ENCODE assay signal across 8 cellular contexts in the genomic region with DNA sequence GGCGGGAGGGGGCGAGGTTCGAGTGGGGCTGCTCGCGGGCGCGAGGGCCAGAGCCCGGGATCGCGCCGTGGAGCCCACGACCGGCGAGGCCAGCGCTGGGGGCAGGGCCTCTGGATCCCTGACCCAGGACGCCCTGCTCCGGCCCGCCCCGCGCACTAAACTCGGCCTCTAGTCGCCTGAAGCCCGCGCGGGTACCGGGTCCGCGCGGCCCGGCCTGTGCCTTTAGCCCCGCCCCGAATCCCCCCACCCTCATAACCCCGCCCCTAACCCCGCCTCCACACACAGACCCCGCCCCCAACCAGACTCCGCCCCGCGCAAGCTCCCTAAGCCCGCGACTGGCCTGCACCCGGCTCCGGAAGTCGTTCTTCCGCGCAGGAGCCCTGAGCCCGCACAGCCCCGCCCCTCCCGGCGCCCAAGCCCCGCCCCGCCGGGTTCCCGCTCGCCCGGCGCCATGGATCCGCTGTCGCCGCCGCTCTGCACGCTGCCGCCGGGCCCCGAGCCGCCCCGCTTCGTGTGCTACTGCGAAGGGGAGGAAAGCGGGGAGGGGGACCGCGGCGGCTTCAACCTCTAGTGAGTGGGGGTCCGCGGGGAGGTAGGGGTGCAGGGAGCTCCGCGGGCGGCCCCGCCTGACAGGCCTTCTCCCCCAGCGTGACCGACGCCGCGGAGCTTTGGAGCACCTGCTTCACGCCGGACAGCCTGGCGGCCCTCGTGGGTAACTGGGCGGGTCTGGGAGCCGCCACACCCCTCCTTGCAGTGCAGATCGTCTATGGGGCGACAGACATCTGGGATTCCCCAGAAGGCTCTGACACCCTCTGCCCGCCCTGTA. TPM values are rescaled to one million over a fixed set of nuclear protein-coding genes. Genes with fewer than 3 reads are reported as not detected.
A peak's percentile ranks its signal among the peaks of the same experiment; 100 is the strongest.
DNase-seq lines count a peak whose midpoint lies in the region; ATAC-seq and TF ChIP-seq lines count a peak whose summit lies in the region.

A gene with protein sequence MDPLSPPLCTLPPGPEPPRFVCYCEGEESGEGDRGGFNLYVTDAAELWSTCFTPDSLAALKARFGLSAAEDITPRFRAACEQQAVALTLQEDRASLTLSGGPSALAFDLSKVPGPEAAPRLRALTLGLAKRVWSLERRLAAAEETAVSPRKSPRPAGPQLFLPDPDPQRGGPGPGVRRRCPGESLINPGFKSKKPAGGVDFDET (plus strand): TSS at position 430 of the 826 bp plus-strand sequence. CDS start 22 bp downstream, at position 452.

- peak within 1 kb of the TSS; percentile 95 for H3K27ac Mint-ChIP-seq in CD8-positive, alpha-beta T cell

- peak; percentile 82 for ATAC-seq in CD8-positive, alpha-beta T cell
- ATAC-seq in GM19438 (IDR thresholded peaks at IDR 0.05; ENCODE audit: low read depth, unreplicated experiment) (peak; percentile 71), HG03571 (IDR thresholded peaks at IDR 0.05; ENCODE audit: unreplicated experiment) (peak; percentile 77)

- peak within 1 kb of the TSS; percentile 87 for H3K9ac ChIP-seq in endocrine pancreas (ENCODE audit: control insufficient read depth, insufficient read depth, low read length)

- intact Hi-C loops in CD8-positive, alpha-beta T cell (cut with DNase I, micrococcal nuclease): loop anchor here (1.0 to 5.0 kb wide), 8 partner anchors 14 to 201 kb away; partner anchors contain the start of genes TMEM141 (in 2 of the 2), FBXW5 (in 1 of the 2), PHPT1 (in 1 of the 2) and TRAF2 (in 1 of the 2)

- no peak for TF ChIP-seq CTCF in CD8-positive, alpha-beta T cell (IDR thresholded peaks at IDR 0.05)

- peak within 1 kb of the TSS; percentile 79 for H3K4me3 ChIP-seq in CD8-positive, alpha-beta T cell (ENCODE audit: low read depth, low read length)
- no peak within 1 kb of the TSS for H3K4me3 ChIP-seq in endocrine pancreas (ENCODE audit: control insufficient read depth, insufficient read depth, low read length)

- H3K4me1 Mint-ChIP-seq in CD8-positive, alpha-beta T cell (ENCODE audit: low read depth): peaks cover 34% of the 10 kb centered on the region

- H3K4me1 ChIP-seq in CD8-positive, alpha-beta T cell (ENCODE audit: insufficient read depth, low read length): peaks cover 35% of the 10 kb centered on the region
- no peaks in the 10 kb centered on the region for H3K4me1 ChIP-seq in endocrine pancreas (ENCODE audit: control insufficient read depth, insufficient read depth, low read length)

- peak within 1 kb of the TSS; percentile 88 for H3K4me3 Mint-ChIP-seq in CD8-positive, alpha-beta T cell

- peaks cover 4% of the 10 kb centered on the region for H3K27me3 Mint-ChIP-seq in CD8-positive, alpha-beta T cell (ENCODE audit: low read depth)

- no peaks in the 10 kb centered on the region for H3K36me3 ChIP-seq in CD8-positive, alpha-beta T cell (ENCODE audit: insufficient read depth, low read length)
- no peaks in the 10 kb centered on the region for H3K36me3 ChIP-seq in endocrine pancreas (ENCODE audit: control insufficient read depth, insufficient read depth, low read length)

- no peaks in the 10 kb centered on the region for H3K9me3 ChIP-seq in CD8-positive, alpha-beta T cell (ENCODE audit: low read length)
- no peaks in the 10 kb centered on the region for H3K9me3 ChIP-seq in endocrine pancreas (ENCODE audit: control insufficient read depth, low read length)

- DNase-seq in CD8-positive, alpha-beta T cell: peak; percentile 84 to 96 (median 92)
- DNase-seq in NOMO-1 treated with DMSO at 0.1 percent for 48 hours (lab: John Stamatoyannopoulos, UW; ENCODE audit: unreplicated experiment): peak; percentile 94
- DNase-seq in activated CD8-positive, alpha-beta memory T cell treated with anti-CD3 and anti-CD28 coated beads for 48 hours (ENCODE audit: low read depth in 2 of 3, low spot score in 2 of 3): peak; percentile 85 to 92 (median 90)
- peak; percentile 98 for DNase-seq in mesenteric fat pad (ENCODE audit: low spot score)
- DNase-seq in stimulated activated CD8-positive, alpha-beta memory T cell treated with anti-CD3 and anti-CD28 coated beads, Interleukin-15, amount 100 ng/mL, for 1 hour (ENCODE audit: low read depth): peak; percentile 86

- no peaks in the 10 kb centered on the region for H3K9me3 Mint-ChIP-seq in CD8-positive, alpha-beta T cell

- POLR2A ChIA-PET in CD8-positive, alpha-beta T cell (lab: Charles Lee): interaction anchor here (0.6 to 3.0 kb wide), 16 partner anchors 14 to 508 kb away, joined by 3 to 11 read pairs (median 4); partner anchors contain the start of genes AJM1, C8G, FBXW5 and MAN1B1

- no peaks in the 10 kb centered on the region for H3K27me3 ChIP-seq in CD8-positive, alpha-beta T cell (ENCODE audit: insufficient read depth, low read length)
- H3K27me3 ChIP-seq in endocrine pancreas (ENCODE audit: control insufficient read depth, insufficient read depth, low read length): no peaks in the 10 kb centered on the region

- H3K36me3 Mint-ChIP-seq in CD8-positive, alpha-beta T cell: peaks cover 11% of the 10 kb centered on the region

- CTCF ChIA-PET in CD8-positive, alpha-beta T cell (lab: Charles Lee): interaction anchor here (0.8 to 4.5 kb wide), 10 partner anchors 11 to 150 kb away, joined by 3 to 23 read pairs (median 4); partner anchors contain the start of genes ABCA2 and AJM1

- peak within 1 kb of the TSS; percentile 69 for H3K27ac ChIP-seq in CD8-positive, alpha-beta T cell (ENCODE audit: low read depth, low read length)

RNA-seq across cellular contexts. Expression of the gene that starts here (rescaled TPM):
- total RNA-seq in CD8-positive, alpha-beta T cell: 100 to 1,000 TPM; 101 to 111 TPM
- total RNA-seq in mesenteric fat pad: 29.4 TPM
